25 cellular contexts compared by ENCODE assay signal in the genomic region with DNA sequence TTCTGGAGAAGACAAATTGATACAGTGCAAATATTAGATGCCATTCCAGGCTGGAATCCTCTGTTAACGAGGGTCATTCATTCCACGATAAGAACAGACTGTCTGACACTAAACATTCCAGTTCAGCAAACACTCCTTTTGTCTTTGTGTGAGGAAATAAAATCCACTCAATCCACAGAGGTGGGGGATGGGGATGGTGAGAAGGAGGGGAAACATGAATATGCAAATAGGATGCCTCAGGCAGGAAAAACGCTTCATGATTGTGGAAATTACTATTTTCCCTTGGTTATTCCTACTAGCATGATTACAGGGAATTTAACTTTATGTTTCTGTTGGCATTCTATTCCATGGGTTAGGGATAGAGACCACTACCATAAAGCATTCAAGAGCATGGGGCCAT.
DNase-seq lines count a peak whose midpoint lies in the region; ATAC-seq and TF ChIP-seq lines count a peak whose summit lies in the region.
"Had no signal": no experiment of that assay in that cellular context is flagged by ENCODE, and none has a peak within 500 bp of the region (broad histone marks: within the 10 kb centered on the region; RNA-seq: fewer than 3 reads in every experiment).

No MANE protein-coding gene starts in this region.

- H3K36me3 ChIP-seq in GM23338 (ENCODE audit: insufficient read depth): no peaks in the 10 kb centered on the region
- H3K36me3 ChIP-seq: colonic mucosa had no signal

- H3K36me3 Mint-ChIP-seq in GM23338 (ENCODE audit: low read depth): peaks cover 48% of the 10 kb centered on the region
- H3K36me3 Mint-ChIP-seq: activated naive CD4-positive, alpha-beta T cell treated with anti-CD3 and anti-CD28 coated beads, Interleukin-2, amount 50 U/mL, for 72 hours; CD8-positive, alpha-beta T cell; stimulated activated memory B cell treated with anti-CD40 and anti-IgM and Interleukin-4, amounts not matched to agents 10 μg/mL and 1 μg/mL and 100 μg/mL, for 72 hours had no signal

- H3K9me3 Mint-ChIP-seq in GM23338: no peaks in the 10 kb centered on the region
- H3K9me3 Mint-ChIP-seq: activated naive CD4-positive, alpha-beta T cell treated with anti-CD3 and anti-CD28 coated beads, Interleukin-2, amount 50 U/mL, for 72 hours; activated T-helper 2 cell treated with anti-CD3 and anti-CD28 coated beads, Interferon-gamma antibody, Interleukin-2, Interleukin-4, amounts not matched to agents 10 μg/mL and 5 μg/mL and 100 μg/mL, durations not matched to agents 14 hours and 24 hours and 36 hours; CD8-positive, alpha-beta T cell; stimulated activated memory B cell treated with anti-CD40 and anti-IgM and Interleukin-4, amounts not matched to agents 10 μg/mL and 1 μg/mL and 100 μg/mL, for 72 hours had no signal

- H3K4me1 ChIP-seq in GM23338 (ENCODE audit: insufficient read depth): peaks cover 19% of the 10 kb centered on the region
- H3K4me1 ChIP-seq: colonic mucosa, left ventricle myocardium inferior, testis had no signal

- TF ChIP-seq CTCF in GM23338 (conservative IDR thresholded peaks at IDR 0.05; ENCODE audit: low read depth in 2 of 2): no peak

- no peaks in the 10 kb centered on the region for H3K79me2 ChIP-seq in GM23338 (replicated peaks; ENCODE audit: insufficient read depth)

- ATAC-seq in GM23338: no peak
- ATAC-seq: activated CD4-positive, alpha-beta T cell treated with anti-CD3 and anti-CD28 coated beads for 36 hours; activated naive CD4-positive, alpha-beta T cell treated with anti-CD3 and anti-CD28 coated beads, Interleukin-2, amount 50 U/mL, for 72 hours; CD8-positive, alpha-beta T cell; sciatic nerve; stimulated activated memory B cell treated with anti-CD40 and anti-IgM and Interleukin-4, amounts not matched to agents 10 μg/mL and 1 μg/mL and 100 μg/mL, for 72 hours had no signal

- H3K27me3 Mint-ChIP-seq in GM23338 (ENCODE audit: insufficient read depth, low read depth, poor library complexity): no peaks in the 10 kb centered on the region
- H3K27me3 Mint-ChIP-seq: B cell, progenitor cell of endocrine pancreas had no signal

- H2AFZ ChIP-seq in GM23338: no peak overlapping the region
- H2AFZ ChIP-seq: GM23248 had no signal

- H3K9me2 ChIP-seq in GM23338 (ENCODE audit: insufficient read depth): no peaks in the 10 kb centered on the region; the same call in 1 of the 2 replicates

- H4K20me1 ChIP-seq in GM23338 (replicated peaks; ENCODE audit: insufficient read depth): no peaks in the 10 kb centered on the region

- no peak overlapping the region for H3K27ac ChIP-seq in GM23338 (ENCODE audit: low read depth)
- H3K27ac ChIP-seq: colonic mucosa, GM23248, left ventricle myocardium inferior, testis had no signal

- H3K4me1 Mint-ChIP-seq in GM23338: peaks cover 40% of the 10 kb centered on the region
- H3K4me1 Mint-ChIP-seq: B cell; stimulated activated memory B cell treated with anti-CD40 and anti-IgM and Interleukin-4, amounts not matched to agents 10 μg/mL and 1 μg/mL and 100 μg/mL, for 72 hours had no signal

- H3K4me2 ChIP-seq in GM23338: no peak overlapping the region

- H3K27ac Mint-ChIP-seq in GM23338: peak overlapping the region; percentile 43; the same call in 1 of the 2 replicates
- H3K27ac Mint-ChIP-seq: activated CD4-positive, alpha-beta T cell treated with anti-CD3 and anti-CD28 coated beads for 36 hours; activated T-helper 2 cell treated with anti-CD3 and anti-CD28 coated beads, Interferon-gamma antibody, Interleukin-2, Interleukin-4, amounts not matched to agents 10 μg/mL and 5 μg/mL and 100 μg/mL, durations not matched to agents 14 hours and 24 hours and 36 hours; B cell; CD8-positive, alpha-beta T cell; stimulated activated memory B cell treated with anti-CD40 and anti-IgM and Interleukin-4, amounts not matched to agents 10 μg/mL and 1 μg/mL and 100 μg/mL, for 72 hours had no signal

- H3K4me3 Mint-ChIP-seq in GM23338: no peak overlapping the region
- H3K4me3 Mint-ChIP-seq: activated CD4-positive, alpha-beta T cell treated with anti-CD3 and anti-CD28 coated beads for 36 hours; B cell; CD8-positive, alpha-beta T cell; stimulated activated memory B cell treated with anti-CD40 and anti-IgM and Interleukin-4, amounts not matched to agents 10 μg/mL and 1 μg/mL and 100 μg/mL, for 72 hours had no signal

- no peaks in the 10 kb centered on the region for H3F3A ChIP-seq in GM23338 (replicated peaks; ENCODE audit: low read depth)

- DNase-seq in GM23338 (ENCODE audit: low spot score) (no peak), NCI-H69 (lab: John Stamatoyannopoulos, UW) (peak; percentile 85), globus pallidus (ENCODE audit: low spot score) (peak; percentile 73), putamen (ENCODE audit: low spot score) (peak; percentile 50), SW 1271 (lab: John Stamatoyannopoulos, UW) (no peak), NCI-H2081 (lab: John Stamatoyannopoulos, UW) (no peak)
- no peak for DNase-seq in stimulated activated CD4-positive, alpha-beta T cell treated with anti-CD3 and anti-CD28 coated beads, Interleukin-4, amount 100 ng/mL, for 24 hours
- DNase-seq: activated CD4-positive, alpha-beta T cell treated with anti-CD3 and anti-CD28 coated beads for 36 hours; activated T-cell treated with anti-CD3 and anti-CD28 coated beads for 4 hours; CD8-positive, alpha-beta T cell; colonic mucosa; effector memory CD4-positive, alpha-beta T cell; erythroblast; GM23248; Kasumi-1; left ventricle myocardium inferior; NCI-H1436; Right ventricle myocardium superior; testis had no signal

- H3K4me3 ChIP-seq in GM23338: no peak overlapping the region
- H3K4me3 ChIP-seq: colonic mucosa, GM23248, left ventricle myocardium inferior had no signal

- no peaks in the 10 kb centered on the region for H3K27me3 ChIP-seq in GM23338 (ENCODE audit: insufficient read depth)
- H3K27me3 ChIP-seq: colonic mucosa, testis had no signal

TF ChIP-seq in GM23338, 12 proteins besides CTCF, POLR2A, EP300 and RAD21 (continues in another document):
- TF ChIP-seq ZNF331 (CRISPR knock-in tag; IDR thresholded peaks at IDR 0.05; ENCODE audit: low read depth): no peak
- TF ChIP-seq, protein P1, sequence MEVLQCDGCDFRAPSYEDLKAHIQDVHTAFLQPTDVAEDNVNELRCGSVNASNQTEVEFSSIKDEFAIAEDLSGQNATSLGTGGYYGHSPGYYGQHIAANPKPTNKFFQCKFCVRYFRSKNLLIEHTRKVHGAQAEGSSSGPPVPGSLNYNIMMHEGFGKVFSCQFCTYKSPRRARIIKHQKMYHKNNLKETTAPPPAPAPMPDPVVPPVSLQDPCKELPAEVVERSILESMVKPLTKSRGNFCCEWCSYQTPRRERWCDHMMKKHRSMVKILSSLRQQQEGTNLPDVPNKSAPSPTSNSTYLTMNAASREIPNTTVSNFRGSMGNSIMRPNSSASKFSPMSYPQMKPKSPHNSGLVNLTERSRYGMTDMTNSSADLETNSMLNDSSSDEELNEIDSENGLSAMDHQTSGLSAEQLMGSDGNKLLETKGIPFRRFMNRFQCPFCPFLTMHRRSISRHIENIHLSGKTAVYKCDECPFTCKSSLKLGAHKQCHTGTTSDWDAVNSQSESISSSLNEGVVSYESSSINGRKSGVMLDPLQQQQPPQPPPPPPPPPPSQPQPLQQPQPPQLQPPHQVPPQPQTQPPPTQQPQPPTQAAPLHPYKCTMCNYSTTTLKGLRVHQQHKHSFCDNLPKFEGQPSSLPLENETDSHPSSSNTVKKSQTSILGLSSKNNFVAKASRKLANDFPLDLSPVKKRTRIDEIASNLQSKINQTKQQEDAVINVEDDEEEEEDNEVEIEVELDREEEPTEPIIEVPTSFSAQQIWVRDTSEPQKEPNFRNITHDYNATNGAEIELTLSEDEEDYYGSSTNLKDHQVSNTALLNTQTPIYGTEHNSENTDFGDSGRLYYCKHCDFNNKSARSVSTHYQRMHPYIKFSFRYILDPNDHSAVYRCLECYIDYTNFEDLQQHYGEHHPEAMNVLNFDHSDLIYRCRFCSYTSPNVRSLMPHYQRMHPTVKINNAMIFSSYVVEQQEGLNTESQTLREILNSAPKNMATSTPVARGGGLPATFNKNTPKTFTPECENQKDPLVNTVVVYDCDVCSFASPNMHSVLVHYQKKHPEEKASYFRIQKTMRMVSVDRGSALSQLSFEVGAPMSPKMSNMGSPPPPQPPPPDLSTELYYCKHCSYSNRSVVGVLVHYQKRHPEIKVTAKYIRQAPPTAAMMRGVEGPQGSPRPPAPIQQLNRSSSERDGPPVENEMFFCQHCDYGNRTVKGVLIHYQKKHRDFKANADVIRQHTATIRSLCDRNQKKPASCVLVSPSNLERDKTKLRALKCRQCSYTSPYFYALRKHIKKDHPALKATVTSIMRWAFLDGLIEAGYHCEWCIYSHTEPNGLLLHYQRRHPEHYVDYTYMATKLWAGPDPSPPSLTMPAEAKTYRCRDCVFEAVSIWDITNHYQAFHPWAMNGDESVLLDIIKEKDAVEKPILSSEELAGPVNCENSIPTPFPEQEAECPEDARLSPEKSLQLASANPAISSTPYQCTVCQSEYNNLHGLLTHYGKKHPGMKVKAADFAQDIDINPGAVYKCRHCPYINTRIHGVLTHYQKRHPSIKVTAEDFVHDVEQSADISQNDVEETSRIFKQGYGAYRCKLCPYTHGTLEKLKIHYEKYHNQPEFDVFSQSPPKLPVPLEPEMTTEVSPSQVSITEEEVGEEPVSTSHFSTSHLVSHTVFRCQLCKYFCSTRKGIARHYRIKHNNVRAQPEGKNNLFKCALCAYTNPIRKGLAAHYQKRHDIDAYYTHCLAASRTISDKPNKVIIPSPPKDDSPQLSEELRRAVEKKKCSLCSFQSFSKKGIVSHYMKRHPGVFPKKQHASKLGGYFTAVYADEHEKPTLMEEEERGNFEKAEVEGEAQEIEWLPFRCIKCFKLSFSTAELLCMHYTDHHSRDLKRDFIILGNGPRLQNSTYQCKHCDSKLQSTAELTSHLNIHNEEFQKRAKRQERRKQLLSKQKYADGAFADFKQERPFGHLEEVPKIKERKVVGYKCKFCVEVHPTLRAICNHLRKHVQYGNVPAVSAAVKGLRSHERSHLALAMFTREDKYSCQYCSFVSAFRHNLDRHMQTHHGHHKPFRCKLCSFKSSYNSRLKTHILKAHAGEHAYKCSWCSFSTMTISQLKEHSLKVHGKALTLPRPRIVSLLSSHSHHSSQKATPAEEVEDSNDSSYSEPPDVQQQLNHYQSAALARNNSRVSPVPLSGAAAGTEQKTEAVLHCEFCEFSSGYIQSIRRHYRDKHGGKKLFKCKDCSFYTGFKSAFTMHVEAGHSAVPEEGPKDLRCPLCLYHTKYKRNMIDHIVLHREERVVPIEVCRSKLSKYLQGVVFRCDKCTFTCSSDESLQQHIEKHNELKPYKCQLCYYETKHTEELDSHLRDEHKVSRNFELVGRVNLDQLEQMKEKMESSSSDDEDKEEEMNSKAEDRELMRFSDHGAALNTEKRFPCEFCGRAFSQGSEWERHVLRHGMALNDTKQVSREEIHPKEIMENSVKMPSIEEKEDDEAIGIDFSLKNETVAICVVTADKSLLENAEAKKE (CRISPR knock-in tag; IDR thresholded peaks at IDR 0.05): no peak

Comparison
In these comparisons a context has a peak if more than half of its experiments do, and no peak if none do; other contexts are left out.
1. DNase-seq: peak in NCI-H69 (single experiment), globus pallidus (single experiment) and putamen (single experiment); none in GM23338 (single experiment), SW 1271 (0 of 2), NCI-H2081 (0 of 2) and stimulated activated CD4-positive, alpha-beta T cell treated with anti-CD3 and anti-CD28 coated beads, Interleukin-4, amount 100 ng/mL, for 24 hours (single experiment).